ENCODE assay signal across 31 cellular contexts in the genomic region with DNA sequence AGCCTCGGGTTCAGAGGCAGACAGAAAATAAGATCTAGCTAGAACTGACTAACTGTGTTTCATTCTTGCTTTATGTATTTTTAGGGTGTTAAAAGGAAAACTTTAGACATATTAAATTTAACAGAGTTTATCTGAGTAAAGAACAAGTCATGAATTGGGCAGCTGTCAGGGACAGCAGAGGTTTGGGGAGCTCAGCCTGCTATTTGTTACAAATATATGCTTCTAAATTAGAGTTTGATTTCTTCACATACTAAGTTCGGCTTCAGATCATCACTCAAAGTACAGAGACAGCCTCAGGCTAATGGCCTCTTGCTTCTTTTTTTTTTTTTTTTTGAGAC. TPM values are rescaled to one million over a fixed set of nuclear protein-coding genes. Genes with fewer than 3 reads are reported as not detected.
DNase-seq lines count a peak whose midpoint lies in the region; ATAC-seq and TF ChIP-seq lines count a peak whose summit lies in the region.
"Had no signal": no experiment of that assay in that cellular context is flagged by ENCODE, and none has a peak within 500 bp of the region (broad histone marks: within the 10 kb centered on the region; RNA-seq: fewer than 3 reads in every experiment).

No MANE protein-coding gene starts in this region.

- no peak for TF ChIP-seq EP300 in gastroesophageal sphincter (IDR thresholded peaks at IDR 0.05)

- H3K9me3 ChIP-seq in heart right ventricle (no peaks in the 10 kb centered on the region), gastroesophageal sphincter (no peaks in the 10 kb centered on the region), upper lobe of right lung (no peaks in the 10 kb centered on the region)
- H3K9me3 ChIP-seq: ascending aorta, colonic mucosa had no signal

- H3K36me3 ChIP-seq in heart right ventricle (no peaks in the 10 kb centered on the region), gastroesophageal sphincter (no peaks in the 10 kb centered on the region), rectal smooth muscle tissue (ENCODE audit: control insufficient read depth, insufficient read depth, low read length) (no peaks in the 10 kb centered on the region), upper lobe of right lung (no peaks in the 10 kb centered on the region)
- H3K36me3 ChIP-seq: ascending aorta, colonic mucosa had no signal

- peak overlapping the region; percentile 28 to 93 (median 69) for H3K27ac ChIP-seq in heart right ventricle
- H3K27ac ChIP-seq in gastroesophageal sphincter: peak overlapping the region in 3 of 4 donors; percentile 50 to 69 (median 66)
- peak overlapping the region; percentile 54 for H3K27ac ChIP-seq in rectal smooth muscle tissue (ENCODE audit: low read depth, low read length)
- H3K27ac ChIP-seq in upper lobe of right lung: peak overlapping the region; percentile 72
- H3K27ac ChIP-seq: ascending aorta, colonic mucosa, VCaP had no signal

- WGBS in heart right ventricle, 2 donors: 67 to 73% methylated on average over 2 of the region's 2 CpGs
- WGBS in gastroesophageal sphincter (ENCODE audit: low coverage in 1 of 2), 2 donors: 44 to 60% methylated on average over 2 of the region's 2 CpGs

- H3K4me3 ChIP-seq in heart right ventricle: no peak overlapping the region
- H3K4me3 ChIP-seq in gastroesophageal sphincter: no peak overlapping the region
- no peak overlapping the region for H3K4me3 ChIP-seq in rectal smooth muscle tissue (ENCODE audit: low read length)
- H3K4me3 ChIP-seq in upper lobe of right lung: no peak overlapping the region
- H3K4me3 ChIP-seq: ascending aorta, colonic mucosa, GM23338 had no signal

- intact Hi-C loops in heart right ventricle (cut with DNase I) (no loop called here), Right ventricle myocardium superior (cut with DNase I) (no loop called here), upper lobe of right lung (cut with DNase I) (no loop called here)

- TF ChIP-seq CTCF in heart right ventricle (IDR thresholded peaks at IDR 0.05) (no peak), gastroesophageal sphincter (IDR thresholded peaks at IDR 0.05) (no peak), upper lobe of right lung (IDR thresholded peaks at IDR 0.05) (no peak)

- no peak for DNase-seq in heart right ventricle
- no peak for DNase-seq in Right ventricle myocardium superior
- DNase-seq in upper lobe of right lung: no peak
- DNase-seq in NCI-H226: no peak
- no peak for DNase-seq in effector CD4-positive, alpha-beta T cell
- DNase-seq: activated CD4-positive, alpha-beta T cell treated with anti-CD3 and anti-CD28 coated beads for 4 hours; activated gamma-delta T cell treated with Interleukin-2 at 50 U/mL for 16 hours; activated T-cell treated with anti-CD3 and anti-CD28 coated beads, Interleukin-2, amount 50 U/mL, for 24 hours; CD4-positive, alpha-beta T cell; effector memory CD8-positive, alpha-beta T cell; HFFc6; hippocampal formation; NCI-H1436 treated with DMSO at 0.1 percent for 48 hours; NCI-H2081 treated with DMSO at 0.1 percent for 48 hours; NCI-H2227 treated with DMSO at 0.1 percent for 48 hours; stimulated activated CD4-positive, alpha-beta T cell treated with anti-CD3 and anti-CD28 coated beads, Interleukin-15, amount 100 ng/mL, for 24 hours; stimulated activated naive B cell treated with anti-CD40 and anti-IgM and Interleukin-4, amounts not matched to agents 10 μg/mL and 1 μg/mL and 100 μg/mL, for 72 hours; T1000 had no signal

- no peak overlapping the region for H3K9ac ChIP-seq in rectal smooth muscle tissue (ENCODE audit: low read length)

- no peak for TF ChIP-seq POLR2A in gastroesophageal sphincter (IDR thresholded peaks at IDR 0.05)

- H3K4me1 ChIP-seq in heart right ventricle: peaks cover 9 to 84% (median 42%) of the 10 kb centered on the region in 9 donors
- H3K4me1 ChIP-seq in gastroesophageal sphincter: peaks cover 3 to 65% (median 21%) of the 10 kb centered on the region in 3 donors
- peaks cover 14% of the 10 kb centered on the region for H3K4me1 ChIP-seq in rectal smooth muscle tissue (ENCODE audit: control insufficient read depth, insufficient read depth, low read length)
- H3K4me1 ChIP-seq in upper lobe of right lung: peaks cover 48% of the 10 kb centered on the region
- H3K4me1 ChIP-seq: colonic mucosa had no signal

- ATAC-seq in heart right ventricle (no peak), Right ventricle myocardium superior (ENCODE audit: poor library complexity) (no peak), gastroesophageal sphincter (no peak), upper lobe of right lung (no peak), HG02973 (IDR thresholded peaks at IDR 0.05; ENCODE audit: unreplicated experiment) (no peak)
- ATAC-seq: effector memory CD8-positive, alpha-beta T cell; GM23338; left colon; stimulated activated naive B cell treated with anti-CD40 and anti-IgM and Interleukin-4, amounts not matched to agents 10 μg/mL and 1 μg/mL and 100 μg/mL, for 72 hours had no signal

- H3K27me3 ChIP-seq in heart right ventricle (no peaks in the 10 kb centered on the region), gastroesophageal sphincter (no peaks in the 10 kb centered on the region), rectal smooth muscle tissue (ENCODE audit: control insufficient read depth, insufficient read depth, low read length) (no peaks in the 10 kb centered on the region), upper lobe of right lung (no peaks in the 10 kb centered on the region)
- H3K27me3 ChIP-seq: ascending aorta, colonic mucosa had no signal

RNA-seq across cellular contexts. Expression of gene EFCC1, which starts 21.9 kb away (rescaled TPM):
- total RNA-seq in heart right ventricle (1 to 10 TPM; 1.0 to 3.3 (median 2.1) TPM), Right ventricle myocardium superior (2.4 TPM), gastroesophageal sphincter (10 to 100 TPM in 1 of 4 donors, 1 to 10 TPM in 3; 4.8 to 10.3 (median 6.5) TPM), upper lobe of right lung (17.2 TPM)
- polyA plus RNA-seq in heart right ventricle: 1 to 10 TPM; 1.4 to 3.1 TPM
- total RNA-seq: epithelial cell of proximal tubule, GM23338, HFFc6, LHCN-M2 had no signal
- polyA plus RNA-seq: GM23338 had no signal

RNA-seq across cellular contexts. Expression of gene CFAP92, which starts 29.1 kb away (rescaled TPM):
- total RNA-seq in heart right ventricle (1 to 10 TPM in 2 of 10 donors, under 1 TPM in 8; 0.12 to 1.2 (median 0.41) TPM), Right ventricle myocardium superior (not detected), gastroesophageal sphincter (1 to 10 TPM in 3 of 4 donors, under 1 TPM in 1; 0.96 to 3.3 (median 2.3) TPM), upper lobe of right lung (1.9 TPM)
- under 1 TPM; 0.12 to 0.44 TPM for polyA plus RNA-seq in heart right ventricle
- total RNA-seq: ascending aorta, epithelial cell of proximal tubule, HFFc6, LHCN-M2 had no signal

RNA-seq across cellular contexts. Expression of gene GP9, which starts 37.6 kb away (rescaled TPM):
- total RNA-seq in heart right ventricle (not detected), Right ventricle myocardium superior (not detected), gastroesophageal sphincter (not detected), upper lobe of right lung (1.2 TPM)
- polyA plus RNA-seq in heart right ventricle: under 1 TPM in 1 of 2 donors, not detected in 1; 0.13 TPM
- total RNA-seq: activated CD8-positive, alpha-beta memory T cell treated with anti-CD3 and anti-CD28 coated beads for 36 hours; ascending aorta; CD4-positive, alpha-beta T cell; epithelial cell of proximal tubule; GM23338; HFFc6; LHCN-M2; mesenteric fat pad; myocyte had no signal
- polyA plus RNA-seq: GM23338 had no signal
